ENCODE assay signal across 21 cellular contexts in genomic region chr18:31651369-31651768, GRCh38. TPM values are rescaled to one million over a fixed set of nuclear protein-coding genes. Genes with fewer than 3 reads are reported as not detected.
"Had no signal": no experiment of that assay in that cellular context is flagged by ENCODE, and none has a peak within 500 bp of the region (broad histone marks: within the 10 kb centered on the region; RNA-seq: fewer than 3 reads in every experiment).

No MANE protein-coding gene starts in this region.

- H3K36me3 Mint-ChIP-seq: stimulated activated effector memory CD8-positive, alpha-beta T cell treated with anti-CD3 and anti-CD28 coated beads, Interleukin-12 subunit alpha, Interleukin-12 subunit beta, amount 100 ng/mL, for 72 hours had no signal

- DNase-seq: effector CD4-positive, alpha-beta T cell; foreskin melanocyte; kidney glomerular epithelial cell; mammary epithelial cell; occipital lobe; psoas muscle; retina; right lobe of liver; stimulated activated CD4-positive, alpha-beta T cell treated with anti-CD3 and anti-CD28 coated beads, Interleukin-4, amount 100 ng/mL, for 1 hour; stimulated activated CD8-positive, alpha-beta memory T cell treated with anti-CD3 and anti-CD28 coated beads, Interleukin-4, amount 100 ng/mL, for 48 hours; stimulated activated naive CD8-positive, alpha-beta T cell treated with anti-CD3 and anti-CD28 coated beads, Interleukin-15, Interleukin-2, amounts not matched to agents 100 U/mL and 50 U/mL, for 24 hours; thyroid gland; upper lobe of left lung had no signal

- ATAC-seq: psoas muscle; right lobe of liver; stimulated activated effector memory CD8-positive, alpha-beta T cell treated with anti-CD3 and anti-CD28 coated beads, Interleukin-12 subunit alpha, Interleukin-12 subunit beta, amount 100 ng/mL, for 72 hours; stimulated activated naive CD8-positive, alpha-beta T cell treated with anti-CD3 and anti-CD28 coated beads, Interleukin-15, Interleukin-2, amounts not matched to agents 100 U/mL and 50 U/mL, for 24 hours had no signal

- H3K27ac Mint-ChIP-seq: nephron; stimulated activated effector memory CD8-positive, alpha-beta T cell treated with anti-CD3 and anti-CD28 coated beads, Interleukin-12 subunit alpha, Interleukin-12 subunit beta, amount 100 ng/mL, for 72 hours had no signal

- H3K9me3 ChIP-seq: psoas muscle, right lobe of liver, suprapubic skin, thyroid gland, upper lobe of left lung, vagina had no signal

- H3K4me3 ChIP-seq: coronary artery, hepatocyte, psoas muscle, right lobe of liver, suprapubic skin, thyroid gland, upper lobe of left lung, vagina had no signal

- H3K27ac ChIP-seq: coronary artery, hepatocyte, psoas muscle, right lobe of liver, suprapubic skin, thyroid gland, upper lobe of left lung, vagina had no signal

- H3K27me3 ChIP-seq: hepatocyte, right lobe of liver, suprapubic skin, thyroid gland, upper lobe of left lung, vagina had no signal

- H3K4me3 Mint-ChIP-seq: nephron; stimulated activated effector memory CD8-positive, alpha-beta T cell treated with anti-CD3 and anti-CD28 coated beads, Interleukin-12 subunit alpha, Interleukin-12 subunit beta, amount 100 ng/mL, for 72 hours had no signal

- H3K4me1 ChIP-seq: right lobe of liver, suprapubic skin, thyroid gland, upper lobe of left lung, vagina had no signal

- H3K36me3 ChIP-seq: right lobe of liver, suprapubic skin, thyroid gland, upper lobe of left lung, vagina had no signal

- H3K9me3 Mint-ChIP-seq: nephron had no signal

RNA-seq across cellular contexts. Expression of gene B4GALT6, which starts 33.0 kb away (rescaled TPM):
- total RNA-seq: myocyte had no signal

RNA-seq across cellular contexts. Expression of gene TTR, which starts 59.7 kb away (rescaled TPM):
- total RNA-seq: dermis microvascular lymphatic vessel endothelial cell, mammary epithelial cell, myocyte, psoas muscle, suprapubic skin, thyroid gland, vagina had no signal
